8 cellular contexts compared by ENCODE assay signal in the genomic region with DNA sequence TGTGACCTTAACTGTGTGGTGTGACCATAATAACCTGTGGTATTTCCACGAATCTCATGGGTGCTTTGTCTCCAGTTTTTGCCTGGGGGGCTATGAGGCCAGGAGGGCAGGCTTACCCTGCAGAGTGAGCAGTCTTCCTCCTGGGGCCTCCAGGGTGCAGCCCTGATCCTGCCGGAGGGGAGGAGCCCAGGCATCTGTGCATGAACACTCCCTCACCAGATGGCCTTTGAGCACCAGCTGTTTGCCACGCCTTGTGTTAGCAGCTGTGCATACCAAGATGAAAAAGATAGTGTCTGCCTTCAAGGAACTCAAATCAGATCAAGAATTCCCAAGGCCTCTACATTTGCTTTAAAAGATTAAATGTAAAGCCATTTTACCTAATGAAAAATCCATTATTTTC.
DNase-seq lines count a peak whose midpoint lies in the region; ATAC-seq, FAIRE-seq and TF ChIP-seq lines count a peak whose summit lies in the region.

No MANE protein-coding gene starts in this region.

- H3K27me3 ChIP-seq in SJCRH30 = no peaks in the 10 kb centered on the region

- H3K36me3 ChIP-seq in SJCRH30 = peaks cover 29% of the 10 kb centered on the region

- DNase-seq in GM12892 (ENCODE audit: insufficient read length) (no peak), SJCRH30 (peak; percentile 98), Right ventricle myocardium superior (peak; percentile 72), amygdala (lab: John Stamatoyannopoulos, UW) (no peak), DMS114 treated with DMSO at 0.1 percent for 48 hours (lab: John Stamatoyannopoulos, UW; ENCODE audit: unreplicated experiment) (no peak), posterior vena cava (ENCODE audit: low spot score) (no peak)

- no peak overlapping the region for H3K4me3 ChIP-seq in SJCRH30

- FAIRE-seq in GM12892 (lab: Jason Lieb, UNC) = peak; percentile 73

- intact Hi-C loops in Right ventricle myocardium superior (cut with DNase I) = no loop called here
- intact Hi-C loops in posterior vena cava (cut with DNase I) = no loop called here

- ATAC-seq in HG02943 (IDR thresholded peaks at IDR 0.05; ENCODE audit: low read depth, unreplicated experiment) (peak; percentile 72), Right ventricle myocardium superior (ENCODE audit: poor library complexity) (peak; percentile 51), HG03457 (IDR thresholded peaks at IDR 0.05; ENCODE audit: unreplicated experiment) (no peak)

- H3K4me1 ChIP-seq in SJCRH30 = peaks cover 76% of the 10 kb centered on the region

- peak overlapping the region; percentile 78 for H3K27ac ChIP-seq in SJCRH30

- no peaks in the 10 kb centered on the region for H3K9me3 ChIP-seq in SJCRH30 (replicated peaks)

- TF ChIP-seq POLR2A in GM12892 (IDR thresholded peaks at IDR 0.05; ENCODE audit: low read depth, low read length) = no peak

Comparison
In these comparisons a context has a peak if more than half of its experiments do, and no peak if none do; other contexts are left out.
1. DNase-seq: peak in SJCRH30 (2 of 2) and Right ventricle myocardium superior (single experiment); none in GM12892 (single experiment), amygdala (0 of 56), DMS114 treated with DMSO at 0.1 percent for 48 hours (single experiment) and posterior vena cava (single experiment).